Comparison of ENCODE assay signal across 21 cellular contexts in the genomic region with DNA sequence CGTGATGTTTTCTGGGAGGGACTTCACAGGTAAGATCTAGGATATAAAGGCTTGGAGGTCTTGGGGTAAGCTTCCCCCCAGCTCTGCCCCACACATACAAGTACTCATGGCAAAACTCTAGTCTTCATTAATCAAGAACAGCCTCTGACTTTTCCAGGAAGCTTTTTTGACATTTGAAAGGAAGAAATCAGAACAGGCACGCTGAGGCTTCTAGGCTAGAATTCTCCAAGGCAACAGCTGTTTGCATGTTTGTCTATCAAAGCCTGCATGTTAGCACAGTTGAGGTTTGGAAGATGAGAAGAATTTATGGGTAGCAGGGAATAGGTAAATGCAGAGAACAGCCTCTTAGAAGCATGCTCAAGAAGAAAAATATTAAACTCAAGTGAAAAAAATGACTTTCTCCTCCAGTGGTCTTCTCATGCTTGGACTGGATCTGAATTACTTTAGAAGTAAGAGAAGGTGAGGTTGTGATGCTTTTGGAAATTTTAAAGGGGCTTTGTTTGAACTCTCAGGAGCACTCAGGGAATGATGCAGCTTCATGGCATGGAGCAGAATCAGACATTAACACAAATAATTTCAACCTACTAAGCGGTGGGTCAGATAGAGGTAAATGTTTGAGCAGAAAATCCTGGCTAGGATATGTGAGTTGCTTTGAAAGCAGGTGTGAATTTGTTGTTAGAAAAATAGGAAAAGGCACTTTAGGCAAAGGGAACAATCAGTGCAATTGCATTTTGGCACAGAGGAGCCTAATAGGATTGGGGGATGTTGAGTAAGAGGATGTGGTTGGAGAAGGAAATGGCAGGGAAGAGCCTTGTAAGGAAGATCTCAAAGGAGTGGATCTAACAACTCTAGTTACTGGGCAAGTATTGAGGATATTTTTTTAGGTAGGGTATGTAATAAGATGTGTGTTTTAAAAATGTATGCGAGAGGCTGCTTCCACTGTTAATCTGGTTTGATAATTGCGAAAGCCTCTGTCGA.
DNase-seq lines count a peak whose midpoint lies in the region; ATAC-seq and TF ChIP-seq lines count a peak whose summit lies in the region.
"Had no signal": no experiment of that assay in that cellular context is flagged by ENCODE, and none has a peak within 500 bp of the region (broad histone marks: within the 10 kb centered on the region; RNA-seq: fewer than 3 reads in every experiment).

No MANE protein-coding gene starts in this region.

- no peaks in the 10 kb centered on the region for H3K36me3 ChIP-seq in RWPE2 (ENCODE audit: low read depth)
- H3K36me3 ChIP-seq in suprapubic skin, result no peaks in the 10 kb centered on the region
- H3K36me3 ChIP-seq: heart right ventricle had no signal

- H3K27ac Mint-ChIP-seq in neural crest cell (ENCODE audit: unreplicated experiment), result peak overlapping the region; percentile 1
- H3K27ac Mint-ChIP-seq in effector memory CD8-positive, alpha-beta T cell, result no peak overlapping the region
- H3K27ac Mint-ChIP-seq: activated naive CD4-positive, alpha-beta T cell treated with anti-CD3 and anti-CD28 coated beads, Interleukin-2, amount 50 U/mL, for 72 hours; naive thymus-derived CD4-positive, alpha-beta T cell; type B pancreatic cell had no signal

- H3K36me3 Mint-ChIP-seq in neural crest cell (ENCODE audit: low read depth), result no peaks in the 10 kb centered on the region
- H3K36me3 Mint-ChIP-seq in effector memory CD8-positive, alpha-beta T cell (ENCODE audit: insufficient read depth), result no peaks in the 10 kb centered on the region
- H3K36me3 Mint-ChIP-seq: activated naive CD4-positive, alpha-beta T cell treated with anti-CD3 and anti-CD28 coated beads, Interleukin-2, amount 50 U/mL, for 72 hours; naive thymus-derived CD4-positive, alpha-beta T cell; type B pancreatic cell had no signal

- H3K9me3 Mint-ChIP-seq in neural crest cell, result peaks cover 8% of the 10 kb centered on the region
- no peaks in the 10 kb centered on the region for H3K9me3 Mint-ChIP-seq in effector memory CD8-positive, alpha-beta T cell
- H3K9me3 Mint-ChIP-seq: activated naive CD4-positive, alpha-beta T cell treated with anti-CD3 and anti-CD28 coated beads, Interleukin-2, amount 50 U/mL, for 72 hours; central memory CD8-positive, alpha-beta T cell had no signal

- ATAC-seq in RWPE2 (ENCODE audit: low read depth), result peak; percentile 74
- ATAC-seq in effector memory CD8-positive, alpha-beta T cell (replicated peaks), result no peak
- ATAC-seq: activated naive CD4-positive, alpha-beta T cell treated with anti-CD3 and anti-CD28 coated beads, Interleukin-2, amount 50 U/mL, for 72 hours; left colon; naive thymus-derived CD4-positive, alpha-beta T cell had no signal

- peak overlapping the region; percentile 14 for H3K27ac ChIP-seq in RWPE2 (ENCODE audit: poor library complexity, severe bottlenecking)
- H3K27ac ChIP-seq in suprapubic skin, result no peak overlapping the region

- no peaks in the 10 kb centered on the region for H3K27me3 ChIP-seq in RWPE2 (ENCODE audit: insufficient read depth, poor library complexity, severe bottlenecking)
- peaks cover 4% of the 10 kb centered on the region for H3K27me3 ChIP-seq in suprapubic skin

- peak; percentile 25 for DNase-seq in EH (ENCODE audit: low read depth)
- no peak for DNase-seq in RWPE2 (ENCODE audit: low spot score)
- DNase-seq in fibroblast of pulmonary artery (ENCODE audit: low read depth), result peak; percentile 74
- DNase-seq in neural crest cell (ENCODE audit: low read depth, low spot score), result no peak
- no peak for DNase-seq in cerebellar cortex (ENCODE audit: low spot score)
- DNase-seq in suprapubic skin (ENCODE audit: low spot score in 2 of 2), result no peak
- DNase-seq in activated CD4-positive, alpha-beta T cell treated with anti-CD3 and anti-CD28 coated beads, Interleukin-2, amount 50 U/mL, for 1 hour, result no peak
- no peak for DNase-seq in effector memory CD8-positive, alpha-beta T cell
- DNase-seq: activated CD4-positive, alpha-beta T cell treated with anti-CD3 and anti-CD28 coated beads for 4 hours; activated T-cell treated with anti-CD3 and anti-CD28 coated beads for 4 hours; AML-193; heart right ventricle; KG1; left colon; naive thymus-derived CD4-positive, alpha-beta T cell; NCI-H1436; NCI-H2227 treated with DMSO at 0.1 percent for 48 hours; stimulated activated CD8-positive, alpha-beta memory T cell treated with anti-CD3 and anti-CD28 coated beads, Interleukin-4, amount 100 ng/mL, for 48 hours had no signal

- no peak overlapping the region for H3K4me3 ChIP-seq in RWPE2 (ENCODE audit: severe bottlenecking)
- H3K4me3 ChIP-seq in fibroblast of pulmonary artery (replicated peaks; ENCODE audit: low read depth, low read length), result no peak overlapping the region
- H3K4me3 ChIP-seq in suprapubic skin, result no peak overlapping the region
- H3K4me3 ChIP-seq: heart right ventricle had no signal

- TF ChIP-seq POLR2A in suprapubic skin (IDR thresholded peaks at IDR 0.05), result no peak

- peaks cover 19% of the 10 kb centered on the region for H3K4me1 ChIP-seq in RWPE2 (ENCODE audit: insufficient read depth, poor library complexity, severe bottlenecking)
- peaks cover 18% of the 10 kb centered on the region for H3K4me1 ChIP-seq in suprapubic skin

- TF ChIP-seq CTCF in RWPE2 (IDR thresholded peaks at IDR 0.05; ENCODE audit: poor library complexity, severe bottlenecking), result no peak
- no peak for TF ChIP-seq CTCF in fibroblast of pulmonary artery (IDR thresholded peaks at IDR 0.05; ENCODE audit: low read length, missing control alignments)
- TF ChIP-seq CTCF in neural crest cell (conservative IDR thresholded peaks at IDR 0.05), result no peak
- no peak for TF ChIP-seq CTCF in suprapubic skin (IDR thresholded peaks at IDR 0.05)

- WGBS in suprapubic skin, result 65% methylated on average over 6 of the region's 6 CpGs

- H3K4me1 Mint-ChIP-seq in neural crest cell, result peaks cover 28% of the 10 kb centered on the region
- H3K4me1 Mint-ChIP-seq in effector memory CD8-positive, alpha-beta T cell (ENCODE audit: low read depth in 2 of 2), result no peaks in the 10 kb centered on the region
- H3K4me1 Mint-ChIP-seq: central memory CD8-positive, alpha-beta T cell; naive thymus-derived CD4-positive, alpha-beta T cell had no signal

- no peak for TF ChIP-seq EP300 in suprapubic skin (IDR thresholded peaks at IDR 0.05)

- H3K4me3 Mint-ChIP-seq in neural crest cell, result no peak overlapping the region
- H3K4me3 Mint-ChIP-seq in effector memory CD8-positive, alpha-beta T cell, result no peak overlapping the region
- H3K4me3 Mint-ChIP-seq: central memory CD8-positive, alpha-beta T cell; naive thymus-derived CD4-positive, alpha-beta T cell; type B pancreatic cell had no signal

- H3K27me3 Mint-ChIP-seq in neural crest cell (ENCODE audit: low read depth), result no peaks in the 10 kb centered on the region
- peaks cover 0 to 29% of the 10 kb centered on the region in 2 donors for H3K27me3 Mint-ChIP-seq in effector memory CD8-positive, alpha-beta T cell

- no peaks in the 10 kb centered on the region for H3K9me3 ChIP-seq in RWPE2 (ENCODE audit: severe bottlenecking)
- no peaks in the 10 kb centered on the region for H3K9me3 ChIP-seq in suprapubic skin
- H3K9me3 ChIP-seq: heart right ventricle had no signal

Comparison
In these comparisons a context has a peak if more than half of its experiments do, and no peak if none do; other contexts are left out.
1. DNase-seq: peak in EH (single experiment) and fibroblast of pulmonary artery (single experiment); none in RWPE2 (single experiment), neural crest cell (single experiment), cerebellar cortex (single experiment), suprapubic skin (0 of 2), activated CD4-positive, alpha-beta T cell treated with anti-CD3 and anti-CD28 coated beads, Interleukin-2, amount 50 U/mL, for 1 hour (single experiment) and effector memory CD8-positive, alpha-beta T cell (0 of 3).